21 cellular contexts compared by ENCODE assay signal in the genomic region with DNA sequence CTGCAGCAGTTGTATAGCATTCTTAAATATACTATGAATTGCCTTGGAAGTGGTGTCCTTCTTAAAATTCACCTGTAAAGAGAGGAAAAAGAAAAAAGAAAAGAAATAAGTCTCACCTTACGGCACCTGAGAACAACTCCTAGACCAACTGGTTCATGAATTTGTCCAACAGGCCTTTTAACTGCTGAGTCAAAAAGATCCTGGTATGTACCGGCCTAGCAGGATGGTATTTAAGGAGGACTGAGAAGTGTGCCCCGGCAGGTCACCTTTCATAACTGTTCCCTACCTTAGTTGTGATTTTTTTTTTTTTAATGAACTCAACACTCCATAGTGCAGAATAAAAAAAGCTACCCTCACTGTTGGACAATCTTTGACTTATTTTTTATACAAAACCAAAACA. TPM values are rescaled to one million over a fixed set of nuclear protein-coding genes. Genes with fewer than 3 reads are reported as not detected.
DNase-seq lines count a peak whose midpoint lies in the region; ATAC-seq and TF ChIP-seq lines count a peak whose summit lies in the region.
"Had no signal": no experiment of that assay in that cellular context is flagged by ENCODE, and none has a peak within 500 bp of the region (broad histone marks: within the 10 kb centered on the region; RNA-seq: fewer than 3 reads in every experiment).

No MANE protein-coding gene starts in this region.

- CTCF ChIA-PET in activated CD4-positive, alpha-beta T cell treated with anti-CD3 and anti-CD28 coated beads for 36 hours (lab: Charles Lee): interaction anchor here (0.5 to 1.0 kb wide), 3 partner anchors 134 to 419 kb away, joined by 3 to 4 read pairs (median 3); no protein-coding TSS in a partner anchor

- H3K36me3 Mint-ChIP-seq in immature natural killer cell: peaks cover 29 to 59% (median 36%) of the 10 kb centered on the region in 3 donors
- H3K36me3 Mint-ChIP-seq in activated CD4-positive, alpha-beta T cell treated with anti-CD3 and anti-CD28 coated beads for 36 hours (ENCODE audit: low read depth): peaks cover 39% of the 10 kb centered on the region
- H3K36me3 Mint-ChIP-seq in activated T-helper 2 cell treated with anti-CD3 and anti-CD28 coated beads, Interferon-gamma antibody, Interleukin-2, Interleukin-4, amounts not matched to agents 10 μg/mL and 5 μg/mL and 100 μg/mL, durations not matched to agents 14 hours and 24 hours and 36 hours (ENCODE audit: low read depth): peaks cover 70% of the 10 kb centered on the region

- peaks cover 41 to 51% of the 10 kb centered on the region in 2 donors for H3K4me1 Mint-ChIP-seq in immature natural killer cell
- peaks cover 60% of the 10 kb centered on the region for H3K4me1 Mint-ChIP-seq in activated CD4-positive, alpha-beta T cell treated with anti-CD3 and anti-CD28 coated beads for 36 hours
- H3K4me1 Mint-ChIP-seq in activated T-helper 2 cell treated with anti-CD3 and anti-CD28 coated beads, Interferon-gamma antibody, Interleukin-2, Interleukin-4, amounts not matched to agents 10 μg/mL and 5 μg/mL and 100 μg/mL, durations not matched to agents 14 hours and 24 hours and 36 hours (ENCODE audit: low read depth): peaks cover 45% of the 10 kb centered on the region

- peaks cover 92% of the 10 kb centered on the region for H3K4me1 ChIP-seq in left ventricle myocardium inferior
- H3K4me1 ChIP-seq in heart right ventricle: peaks cover 27 to 88% (median 66%) of the 10 kb centered on the region in 9 donors
- H3K4me1 ChIP-seq in parathyroid adenoma: peaks cover 31% of the 10 kb centered on the region

- TF ChIP-seq CTCF in left ventricle myocardium inferior (IDR thresholded peaks at IDR 0.05; ENCODE audit: borderline replicate concordance): no peak
- TF ChIP-seq CTCF in heart right ventricle (IDR thresholded peaks at IDR 0.05): no peak
- no peak for TF ChIP-seq CTCF in parathyroid adenoma (IDR thresholded peaks at IDR 0.05)

- no peak overlapping the region for H3K9ac ChIP-seq in parathyroid adenoma

- ATAC-seq in heart right ventricle: no peak
- ATAC-seq in activated CD4-positive, alpha-beta T cell treated with anti-CD3 and anti-CD28 coated beads for 36 hours: no peak
- ATAC-seq: HCT116 had no signal

- intact Hi-C loops in left ventricle myocardium inferior (cut with micrococcal nuclease) (no loop called here), heart right ventricle (cut with DNase I) (loop anchor here in 6 of 10 donors (5.0 to 10.0 kb wide), 5 partner anchors 75 to 433 kb away; partner anchors contain the start of genes SLK (in 3 of the 6) and SFR1 (in 1 of the 6))
- intact Hi-C loops in activated CD4-positive, alpha-beta T cell treated with anti-CD3 and anti-CD28 coated beads for 36 hours (cut with DNase I, micrococcal nuclease): no loop called here
- intact Hi-C loops in activated T-helper 2 cell treated with anti-CD3 and anti-CD28 coated beads, Interferon-gamma antibody, Interleukin-2, Interleukin-4, amounts not matched to agents 10 μg/mL and 5 μg/mL and 100 μg/mL, durations not matched to agents 14 hours and 24 hours and 36 hours (cut with micrococcal nuclease): no loop called here

- POLR2A ChIA-PET in activated CD4-positive, alpha-beta T cell treated with anti-CD3 and anti-CD28 coated beads for 36 hours (lab: Charles Lee): no interaction called here

- H3K4me2 ChIP-seq in parathyroid adenoma (ENCODE audit: low read length): peak overlapping the region; percentile 23

- no peak overlapping the region for H3K4me3 Mint-ChIP-seq in immature natural killer cell
- no peak overlapping the region for H3K4me3 Mint-ChIP-seq in activated CD4-positive, alpha-beta T cell treated with anti-CD3 and anti-CD28 coated beads for 36 hours
- no peak overlapping the region for H3K4me3 Mint-ChIP-seq in activated T-helper 2 cell treated with anti-CD3 and anti-CD28 coated beads, Interferon-gamma antibody, Interleukin-2, Interleukin-4, amounts not matched to agents 10 μg/mL and 5 μg/mL and 100 μg/mL, durations not matched to agents 14 hours and 24 hours and 36 hours (ENCODE audit: low read depth)

- no peaks in the 10 kb centered on the region for H3K79me2 ChIP-seq in parathyroid adenoma

- H3K36me3 ChIP-seq in left ventricle myocardium inferior (peaks cover 32% of the 10 kb centered on the region), heart right ventricle (peaks cover 0 to 67% (median 19%) of the 10 kb centered on the region in 9 donors), parathyroid adenoma (ENCODE audit: control insufficient read depth, insufficient read depth, low read length) (no peaks in the 10 kb centered on the region)

- DNase-seq in left ventricle myocardium inferior (no peak), heart right ventricle (no peak), immature natural killer cell (no peak), NCI-H524 treated with DMSO at 0.1 percent for 48 hours (lab: John Stamatoyannopoulos, UW) (no peak), Ammon's horn (ENCODE audit: low spot score) (no peak)
- DNase-seq in activated CD4-positive, alpha-beta T cell treated with anti-CD3 and anti-CD28 coated beads for 36 hours: no peak
- DNase-seq in activated T-helper 2 cell treated with anti-CD3 and anti-CD28 coated beads, Interferon-gamma antibody, Interleukin-2, Interleukin-4, amounts not matched to agents 10 μg/mL and 5 μg/mL and 100 μg/mL, durations not matched to agents 14 hours and 24 hours and 36 hours (ENCODE audit: low spot score): no peak
- DNase-seq: AML-193, DMS53, GDM1, KG1, NCI-H1092, NCI-H1436, NCI-H187 treated with DMSO at 0.1 percent for 48 hours, NCI-H2107, NCI-H446 treated with DMSO at 0.1 percent for 48 hours, NCI-H748 treated with DMSO at 0.1 percent for 48 hours, Right ventricle myocardium superior had no signal

- no peaks in the 10 kb centered on the region for H3K27me3 ChIP-seq in left ventricle myocardium inferior (ENCODE audit: low read depth)
- no peaks in the 10 kb centered on the region for H3K27me3 ChIP-seq in heart right ventricle
- H3K27me3 ChIP-seq in parathyroid adenoma (ENCODE audit: control insufficient read depth, insufficient read depth, low read length): no peaks in the 10 kb centered on the region

- H3K27ac Mint-ChIP-seq in immature natural killer cell: peak overlapping the region in 4 of 6 donors; percentile 4 to 28 (median 24)
- H3K27ac Mint-ChIP-seq in activated CD4-positive, alpha-beta T cell treated with anti-CD3 and anti-CD28 coated beads for 36 hours: no peak overlapping the region
- no peak overlapping the region for H3K27ac Mint-ChIP-seq in activated T-helper 2 cell treated with anti-CD3 and anti-CD28 coated beads, Interferon-gamma antibody, Interleukin-2, Interleukin-4, amounts not matched to agents 10 μg/mL and 5 μg/mL and 100 μg/mL, durations not matched to agents 14 hours and 24 hours and 36 hours

- 95 to 96% methylated on average over 3 of the region's 3 CpGs for WGBS in heart right ventricle, 2 donors

- no peaks in the 10 kb centered on the region for H3K27me3 Mint-ChIP-seq in immature natural killer cell (ENCODE audit: low read depth in 3 of 3)
- H3K27me3 Mint-ChIP-seq in activated CD4-positive, alpha-beta T cell treated with anti-CD3 and anti-CD28 coated beads for 36 hours: no peaks in the 10 kb centered on the region
- no peaks in the 10 kb centered on the region for H3K27me3 Mint-ChIP-seq in activated T-helper 2 cell treated with anti-CD3 and anti-CD28 coated beads, Interferon-gamma antibody, Interleukin-2, Interleukin-4, amounts not matched to agents 10 μg/mL and 5 μg/mL and 100 μg/mL, durations not matched to agents 14 hours and 24 hours and 36 hours (ENCODE audit: low read depth)

- no peaks in the 10 kb centered on the region for H3K9me3 ChIP-seq in left ventricle myocardium inferior (replicated peaks)
- H3K9me3 ChIP-seq in heart right ventricle: no peaks in the 10 kb centered on the region
- H3K9me3 ChIP-seq in parathyroid adenoma (ENCODE audit: control insufficient read depth, low read length): no peaks in the 10 kb centered on the region

- no peaks in the 10 kb centered on the region for H3K9me3 Mint-ChIP-seq in immature natural killer cell
- no peaks in the 10 kb centered on the region for H3K9me3 Mint-ChIP-seq in activated CD4-positive, alpha-beta T cell treated with anti-CD3 and anti-CD28 coated beads for 36 hours (ENCODE audit: low read depth)
- H3K9me3 Mint-ChIP-seq in activated T-helper 2 cell treated with anti-CD3 and anti-CD28 coated beads, Interferon-gamma antibody, Interleukin-2, Interleukin-4, amounts not matched to agents 10 μg/mL and 5 μg/mL and 100 μg/mL, durations not matched to agents 14 hours and 24 hours and 36 hours: no peaks in the 10 kb centered on the region

- H3K4me3 ChIP-seq in left ventricle myocardium inferior (no peak overlapping the region), heart right ventricle (no peak overlapping the region), parathyroid adenoma (ENCODE audit: low read depth, low read length) (no peak overlapping the region)

- no peak overlapping the region for H2AFZ ChIP-seq in parathyroid adenoma

- H3K27ac ChIP-seq in left ventricle myocardium inferior (replicated peaks) (peak overlapping the region; percentile 90), heart right ventricle (peak overlapping the region in 5 of 10 donors; percentile 77 to 88 (median 83)), parathyroid adenoma (no peak overlapping the region)
- H3K27ac ChIP-seq: C4-2B had no signal

RNA-seq across cellular contexts. Expression of gene STN1, which starts 25.8 kb away (rescaled TPM):
- total RNA-seq in left ventricle myocardium inferior (30.7 TPM), heart right ventricle (10 to 100 TPM; 24.7 to 38.7 (median 31.4) TPM)
- polyA plus RNA-seq in heart right ventricle (10 to 100 TPM; 16.5 to 38.0 TPM), immature natural killer cell (100 to 1,000 TPM in 1 of 3 donors, 10 to 100 TPM in 2; 81.1 to 101 (median 82.8) TPM)
- 10 to 100 TPM; 34.4 to 37.4 TPM for total RNA-seq in activated CD4-positive, alpha-beta T cell treated with anti-CD3 and anti-CD28 coated beads for 36 hours
- 21.7 and 25.1 TPM in 2 replicates for total RNA-seq in activated T-helper 2 cell treated with anti-CD3 and anti-CD28 coated beads, Interferon-gamma antibody, Interleukin-2, Interleukin-4, amounts not matched to agents 10 μg/mL and 5 μg/mL and 100 μg/mL, durations not matched to agents 14 hours and 24 hours and 36 hours

RNA-seq across cellular contexts. Expression of gene SH3PXD2A, which starts 36.8 kb away (rescaled TPM):
- total RNA-seq in left ventricle myocardium inferior (34.4 TPM), heart right ventricle (10 to 100 TPM; 30.6 to 44.9 (median 36.0) TPM)
- polyA plus RNA-seq in heart right ventricle (10 to 100 TPM in 1 of 2 donors, 1 to 10 TPM in 1; 6.9 to 14.2 TPM), immature natural killer cell (under 1 TPM in 2 of 3 donors, not detected in 1; 0.07 to 0.43 TPM)
- total RNA-seq in activated CD4-positive, alpha-beta T cell treated with anti-CD3 and anti-CD28 coated beads for 36 hours: 1 to 10 TPM; 6.7 to 7.7 TPM
- total RNA-seq in activated T-helper 2 cell treated with anti-CD3 and anti-CD28 coated beads, Interferon-gamma antibody, Interleukin-2, Interleukin-4, amounts not matched to agents 10 μg/mL and 5 μg/mL and 100 μg/mL, durations not matched to agents 14 hours and 24 hours and 36 hours: 8.3 and 8.6 TPM in 2 replicates

Comparison
In these comparisons a context has a peak if more than half of its experiments do, and no peak if none do; other contexts are left out.
1. intact Hi-C loops: an anchor here in heart right ventricle (5.0 to 10.0 kb wide); none called in left ventricle myocardium inferior, activated CD4-positive, alpha-beta T cell treated with anti-CD3 and anti-CD28 coated beads for 36 hours and activated T-helper 2 cell treated with anti-CD3 and anti-CD28 coated beads, Interferon-gamma antibody, Interleukin-2, Interleukin-4, amounts not matched to agents 10 μg/mL and 5 μg/mL and 100 μg/mL, durations not matched to agents 14 hours and 24 hours and 36 hours.
2. H3K27ac Mint-ChIP-seq: peak in immature natural killer cell (4 of 6); none in activated CD4-positive, alpha-beta T cell treated with anti-CD3 and anti-CD28 coated beads for 36 hours (single experiment) and activated T-helper 2 cell treated with anti-CD3 and anti-CD28 coated beads, Interferon-gamma antibody, Interleukin-2, Interleukin-4, amounts not matched to agents 10 μg/mL and 5 μg/mL and 100 μg/mL, durations not matched to agents 14 hours and 24 hours and 36 hours (single experiment).